In the genomic region with DNA sequence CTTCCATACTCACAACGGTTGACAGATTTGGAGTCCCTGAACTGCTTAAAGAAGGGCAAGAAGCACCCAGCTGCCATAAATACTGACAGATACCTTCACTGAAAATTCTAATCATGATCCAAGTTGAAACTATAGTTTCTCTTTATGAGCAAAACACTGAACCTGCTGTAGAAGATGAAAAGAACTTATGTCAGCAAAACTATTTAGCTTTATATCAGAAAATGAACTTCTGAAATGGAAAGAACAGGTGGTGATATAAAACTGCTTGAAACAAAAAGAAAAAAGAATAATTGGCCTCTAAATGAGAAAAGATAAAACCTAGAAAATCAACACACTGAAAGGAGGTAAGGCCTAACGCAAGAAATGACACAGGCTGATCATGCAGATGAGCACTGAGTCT, we compare ENCODE assay signal across 26 cellular contexts.
DNase-seq lines count a peak whose midpoint lies in the region; ATAC-seq lines count a peak whose summit lies in the region.
"Had no signal": no experiment of that assay in that cellular context is flagged by ENCODE, and none has a peak within 500 bp of the region (broad histone marks: within the 10 kb centered on the region; RNA-seq: fewer than 3 reads in every experiment).

No MANE protein-coding gene starts in this region.

- H3K27ac Mint-ChIP-seq in activated CD4-positive, alpha-beta T cell treated with anti-CD3 and anti-CD28 coated beads for 36 hours, result peak overlapping the region; percentile 68
- H3K27ac Mint-ChIP-seq in CD4-positive, CD25-positive, alpha-beta regulatory T cell, result peak overlapping the region; percentile 20 to 79 (median 25)
- peak overlapping the region; percentile 6 for H3K27ac Mint-ChIP-seq in activated CD8-positive, alpha-beta T cell treated with anti-CD3 and anti-CD28 coated beads, Interleukin-2, amount 10 ng/mL, durations not matched to agents 7 days and 5 days
- H3K27ac Mint-ChIP-seq in naive thymus-derived CD4-positive, alpha-beta T cell, result peak overlapping the region in 6 of 9 donors; percentile 9 to 65 (median 48)
- H3K27ac Mint-ChIP-seq: stimulated activated naive B cell treated with anti-CD40 and anti-IgM and Interleukin-4, amounts not matched to agents 10 μg/mL and 1 μg/mL and 100 μg/mL, for 72 hours; WTC11 had no signal

- no peak for ATAC-seq in activated CD4-positive, alpha-beta T cell treated with anti-CD3 and anti-CD28 coated beads for 36 hours
- ATAC-seq in CD4-positive, CD25-positive, alpha-beta regulatory T cell (ENCODE audit: low read depth in 2 of 2), result no peak
- ATAC-seq in activated CD8-positive, alpha-beta T cell treated with anti-CD3 and anti-CD28 coated beads, Interleukin-2, amount 10 ng/mL, durations not matched to agents 7 days and 5 days, result no peak
- no peak for ATAC-seq in naive thymus-derived CD4-positive, alpha-beta T cell
- ATAC-seq: heart right ventricle; left ventricle myocardium superior; stimulated activated naive B cell treated with anti-CD40 and anti-IgM and Interleukin-4, amounts not matched to agents 10 μg/mL and 1 μg/mL and 100 μg/mL, for 72 hours; WTC11 had no signal

- H3K27me3 ChIP-seq in CD4-positive, CD25-positive, alpha-beta regulatory T cell (ENCODE audit: control insufficient read depth, insufficient read depth, low read length), result no peaks in the 10 kb centered on the region
- no peaks in the 10 kb centered on the region for H3K27me3 ChIP-seq in naive thymus-derived CD4-positive, alpha-beta T cell (ENCODE audit: control insufficient read depth in 2 of 2, insufficient read depth in 2 of 2, low read length in 2 of 2)
- H3K27me3 ChIP-seq: brain microvascular endothelial cell, heart right ventricle, SJCRH30, suprapubic skin, upper lobe of left lung had no signal

- H3K9me3 ChIP-seq in CD4-positive, CD25-positive, alpha-beta regulatory T cell (ENCODE audit: control insufficient read depth in 2 of 2, low read length in 2 of 2), result no peaks in the 10 kb centered on the region
- H3K9me3 ChIP-seq in naive thymus-derived CD4-positive, alpha-beta T cell (ENCODE audit: control insufficient read depth in 2 of 3, low read length in 3 of 3), result no peaks in the 10 kb centered on the region
- H3K9me3 ChIP-seq: heart right ventricle, SJCRH30, suprapubic skin, upper lobe of left lung had no signal

- peaks cover 33% of the 10 kb centered on the region for H3K4me1 Mint-ChIP-seq in activated CD4-positive, alpha-beta T cell treated with anti-CD3 and anti-CD28 coated beads for 36 hours
- peaks cover 27 to 30% (median 28%) of the 10 kb centered on the region in 4 donors for H3K4me1 Mint-ChIP-seq in CD4-positive, CD25-positive, alpha-beta regulatory T cell
- H3K4me1 Mint-ChIP-seq in activated CD8-positive, alpha-beta T cell treated with anti-CD3 and anti-CD28 coated beads, Interleukin-2, amount 10 ng/mL, durations not matched to agents 7 days and 5 days (ENCODE audit: low read depth), result peaks cover 32% of the 10 kb centered on the region
- peaks cover 10 to 40% (median 19%) of the 10 kb centered on the region in 7 donors for H3K4me1 Mint-ChIP-seq in naive thymus-derived CD4-positive, alpha-beta T cell
- H3K4me1 Mint-ChIP-seq: WTC11 had no signal

- H3K36me3 ChIP-seq in CD4-positive, CD25-positive, alpha-beta regulatory T cell (ENCODE audit: control insufficient read depth, insufficient read depth, low read length), result peaks cover 6% of the 10 kb centered on the region
- H3K36me3 ChIP-seq in naive thymus-derived CD4-positive, alpha-beta T cell (ENCODE audit: control insufficient read depth in 2 of 3, insufficient read depth in 3 of 3, low read length in 3 of 3), result no peaks in the 10 kb centered on the region
- H3K36me3 ChIP-seq: brain microvascular endothelial cell had no signal

- POLR2A ChIA-PET in activated CD4-positive, alpha-beta T cell treated with anti-CD3 and anti-CD28 coated beads for 36 hours (lab: Charles Lee), result no interaction called here
- POLR2A ChIA-PET in activated CD8-positive, alpha-beta T cell treated with anti-CD3 and anti-CD28 coated beads, Interleukin-2, amount 10 ng/mL, durations not matched to agents 7 days and 5 days (lab: Charles Lee), result no interaction called here
- POLR2A ChIA-PET in naive thymus-derived CD4-positive, alpha-beta T cell (lab: Charles Lee), result no interaction called here

- no peak for DNase-seq in activated CD4-positive, alpha-beta T cell treated with anti-CD3 and anti-CD28 coated beads for 36 hours
- DNase-seq in activated CD4-positive, alpha-beta T cell treated with anti-CD3 and anti-CD28 coated beads, Interleukin-2, amount 50 U/mL, for 48 hours, result no peak
- peak in 1 of 3 donors; percentile 11 for DNase-seq in CD4-positive, CD25-positive, alpha-beta regulatory T cell
- no peak for DNase-seq in activated CD8-positive, alpha-beta T cell treated with anti-CD3 and anti-CD28 coated beads, Interleukin-2, amount 10 ng/mL, durations not matched to agents 7 days and 5 days
- no peak for DNase-seq in naive thymus-derived CD4-positive, alpha-beta T cell
- DNase-seq in pons (ENCODE audit: low spot score) (no peak), RKO (ENCODE audit: low spot score) (no peak), OCI-M1 (lab: John Stamatoyannopoulos, UW) (no peak)
- DNase-seq: activated naive CD4-positive, alpha-beta T cell treated with Interleukin-2 at 50 U/mL for 16 hours; amygdala; brain microvascular endothelial cell; CD4-positive, alpha-beta memory T cell; cerebellar nuclear complex; heart right ventricle; kidney; left ventricle myocardium superior; NCI-H1092; NCI-H1694; NCI-H774; nucleus accumbens; SJCRH30; stimulated activated naive B cell treated with anti-CD40 and anti-IgM and Interleukin-4, amounts not matched to agents 10 μg/mL and 1 μg/mL and 100 μg/mL, for 72 hours; SW 1271; upper lobe of left lung had no signal

- peak overlapping the region; percentile 0 for H3K4me3 ChIP-seq in CD4-positive, CD25-positive, alpha-beta regulatory T cell (ENCODE audit: low read depth, low read length)
- H3K4me3 ChIP-seq in naive thymus-derived CD4-positive, alpha-beta T cell (ENCODE audit: low read length), result no peak overlapping the region
- H3K4me3 ChIP-seq: heart right ventricle, SJCRH30, suprapubic skin, upper lobe of left lung had no signal

- peaks cover 14% of the 10 kb centered on the region for H3K4me1 ChIP-seq in CD4-positive, CD25-positive, alpha-beta regulatory T cell (ENCODE audit: control insufficient read depth, insufficient read depth, low read length, poor library complexity, severe bottlenecking)
- peaks cover 8 to 10% of the 10 kb centered on the region in 2 donors for H3K4me1 ChIP-seq in naive thymus-derived CD4-positive, alpha-beta T cell (ENCODE audit: control insufficient read depth in 2 of 2, insufficient read depth in 2 of 2, low read length in 2 of 2)
- H3K4me1 ChIP-seq: SJCRH30, suprapubic skin had no signal

- CTCF ChIA-PET in activated CD4-positive, alpha-beta T cell treated with anti-CD3 and anti-CD28 coated beads for 36 hours (lab: Charles Lee), result no interaction called here
- CTCF ChIA-PET in activated CD8-positive, alpha-beta T cell treated with anti-CD3 and anti-CD28 coated beads, Interleukin-2, amount 10 ng/mL, durations not matched to agents 7 days and 5 days (lab: Charles Lee), result no interaction called here
- CTCF ChIA-PET in naive thymus-derived CD4-positive, alpha-beta T cell (lab: Charles Lee), result no interaction called here

- no peaks in the 10 kb centered on the region for H3K27me3 Mint-ChIP-seq in activated CD4-positive, alpha-beta T cell treated with anti-CD3 and anti-CD28 coated beads for 36 hours
- no peaks in the 10 kb centered on the region for H3K27me3 Mint-ChIP-seq in CD4-positive, CD25-positive, alpha-beta regulatory T cell
- H3K27me3 Mint-ChIP-seq in activated CD8-positive, alpha-beta T cell treated with anti-CD3 and anti-CD28 coated beads, Interleukin-2, amount 10 ng/mL, durations not matched to agents 7 days and 5 days (ENCODE audit: low read depth), result no peaks in the 10 kb centered on the region
- H3K27me3 Mint-ChIP-seq in naive thymus-derived CD4-positive, alpha-beta T cell, result no peaks in the 10 kb centered on the region
- H3K27me3 Mint-ChIP-seq: CD4-positive, alpha-beta memory T cell; stimulated activated naive B cell treated with anti-CD40 and anti-IgM and Interleukin-4, amounts not matched to agents 10 μg/mL and 1 μg/mL and 100 μg/mL, for 72 hours had no signal

- no peaks in the 10 kb centered on the region for H3K9me3 Mint-ChIP-seq in activated CD4-positive, alpha-beta T cell treated with anti-CD3 and anti-CD28 coated beads for 36 hours (ENCODE audit: low read depth)
- H3K9me3 Mint-ChIP-seq in CD4-positive, CD25-positive, alpha-beta regulatory T cell, result no peaks in the 10 kb centered on the region
- H3K9me3 Mint-ChIP-seq in activated CD8-positive, alpha-beta T cell treated with anti-CD3 and anti-CD28 coated beads, Interleukin-2, amount 10 ng/mL, durations not matched to agents 7 days and 5 days (ENCODE audit: insufficient read depth), result no peaks in the 10 kb centered on the region
- H3K9me3 Mint-ChIP-seq in naive thymus-derived CD4-positive, alpha-beta T cell, result no peaks in the 10 kb centered on the region
- H3K9me3 Mint-ChIP-seq: CD4-positive, alpha-beta memory T cell; stimulated activated naive B cell treated with anti-CD40 and anti-IgM and Interleukin-4, amounts not matched to agents 10 μg/mL and 1 μg/mL and 100 μg/mL, for 72 hours; WTC11 had no signal

- no peak overlapping the region for H3K27ac ChIP-seq in CD4-positive, CD25-positive, alpha-beta regulatory T cell (ENCODE audit: insufficient read depth, low read length, poor library complexity, severe bottlenecking)
- no peak overlapping the region for H3K27ac ChIP-seq in naive thymus-derived CD4-positive, alpha-beta T cell (ENCODE audit: low read depth, low read length)
- H3K27ac ChIP-seq: brain microvascular endothelial cell, heart right ventricle, SJCRH30, suprapubic skin, upper lobe of left lung had no signal

- H3K4me3 Mint-ChIP-seq in activated CD4-positive, alpha-beta T cell treated with anti-CD3 and anti-CD28 coated beads for 36 hours, result no peak overlapping the region
- peak overlapping the region in 3 of 4 donors; percentile 5 to 12 (median 8) for H3K4me3 Mint-ChIP-seq in CD4-positive, CD25-positive, alpha-beta regulatory T cell
- H3K4me3 Mint-ChIP-seq in activated CD8-positive, alpha-beta T cell treated with anti-CD3 and anti-CD28 coated beads, Interleukin-2, amount 10 ng/mL, durations not matched to agents 7 days and 5 days, result no peak overlapping the region
- H3K4me3 Mint-ChIP-seq in naive thymus-derived CD4-positive, alpha-beta T cell, result peak overlapping the region in 1 of 10 donors; percentile 53
- H3K4me3 Mint-ChIP-seq: CD4-positive, alpha-beta memory T cell; stimulated activated naive B cell treated with anti-CD40 and anti-IgM and Interleukin-4, amounts not matched to agents 10 μg/mL and 1 μg/mL and 100 μg/mL, for 72 hours; WTC11 had no signal

- peaks cover 25% of the 10 kb centered on the region for H3K36me3 Mint-ChIP-seq in activated CD4-positive, alpha-beta T cell treated with anti-CD3 and anti-CD28 coated beads for 36 hours (ENCODE audit: low read depth)
- H3K36me3 Mint-ChIP-seq in CD4-positive, CD25-positive, alpha-beta regulatory T cell, result peaks cover 32% of the 10 kb centered on the region
- H3K36me3 Mint-ChIP-seq in activated CD8-positive, alpha-beta T cell treated with anti-CD3 and anti-CD28 coated beads, Interleukin-2, amount 10 ng/mL, durations not matched to agents 7 days and 5 days (ENCODE audit: low read depth), result peaks cover 28% of the 10 kb centered on the region
- H3K36me3 Mint-ChIP-seq in naive thymus-derived CD4-positive, alpha-beta T cell, result peaks cover 8 to 37% (median 23%) of the 10 kb centered on the region in 5 donors

- intact Hi-C loops in activated CD4-positive, alpha-beta T cell treated with anti-CD3 and anti-CD28 coated beads for 36 hours (cut with DNase I, micrococcal nuclease), result loop anchor here in 1 of 2 experiments (5.0 kb wide), 2 partner anchors 180 to 615 kb away; a partner anchor contains a TSS
- intact Hi-C loops in naive thymus-derived CD4-positive, alpha-beta T cell (cut with micrococcal nuclease), result loop anchor here (5.0 kb wide), 3 partner anchors 155 to 1540 kb away; a partner anchor contains a TSS

Comparison
In these comparisons a context has a peak if more than half of its experiments do, and no peak if none do; other contexts are left out.
1. H3K27ac Mint-ChIP-seq: peak in every context shown above with its lines; median percentile 68 in activated CD4-positive, alpha-beta T cell treated with anti-CD3 and anti-CD28 coated beads for 36 hours; 48 in naive thymus-derived CD4-positive, alpha-beta T cell; 25 in CD4-positive, CD25-positive, alpha-beta regulatory T cell; 6 in activated CD8-positive, alpha-beta T cell treated with anti-CD3 and anti-CD28 coated beads, Interleukin-2, amount 10 ng/mL, durations not matched to agents 7 days and 5 days.
2. H3K4me3 Mint-ChIP-seq: peak in CD4-positive, CD25-positive, alpha-beta regulatory T cell (3 of 4); none in activated CD4-positive, alpha-beta T cell treated with anti-CD3 and anti-CD28 coated beads for 36 hours (single experiment) and activated CD8-positive, alpha-beta T cell treated with anti-CD3 and anti-CD28 coated beads, Interleukin-2, amount 10 ng/mL, durations not matched to agents 7 days and 5 days (single experiment).